Comparison of ENCODE assay signal across 19 cellular contexts in the genomic region with DNA sequence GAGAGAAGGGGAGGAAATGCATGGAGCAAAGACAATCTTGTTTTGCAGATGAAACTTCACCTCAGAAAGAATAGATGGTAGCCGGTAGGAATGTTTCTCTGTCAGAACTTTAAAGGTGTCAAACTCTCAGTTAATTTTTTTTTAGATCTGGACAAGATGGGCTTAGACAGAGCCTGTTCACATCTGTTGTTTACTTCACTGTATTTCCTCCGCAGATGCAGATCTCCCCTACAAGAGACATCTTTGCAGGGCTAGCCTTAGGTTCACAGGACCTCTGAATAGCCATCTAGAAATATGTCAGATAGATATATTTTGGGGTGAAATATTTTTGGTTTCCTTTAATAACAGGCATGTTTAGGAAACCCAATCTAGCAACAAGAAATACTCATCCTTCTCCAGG. TPM values are rescaled to one million over a fixed set of nuclear protein-coding genes. Genes with fewer than 3 reads are reported as not detected.
DNase-seq lines count a peak whose midpoint lies in the region; FAIRE-seq and TF ChIP-seq lines count a peak whose summit lies in the region.
"Had no signal": no experiment of that assay in that cellular context is flagged by ENCODE, and none has a peak within 500 bp of the region (broad histone marks: within the 10 kb centered on the region; RNA-seq: fewer than 3 reads in every experiment).

No MANE protein-coding gene starts in this region.

- peak overlapping the region; percentile 35 for H3K4me2 ChIP-seq in BLaER1
- H3K4me2 ChIP-seq: A549 had no signal

- H3K4me1 ChIP-seq in BLaER1 = peaks cover 49% of the 10 kb centered on the region

- no peak overlapping the region for H3K27ac Mint-ChIP-seq in mesothelial cell of epicardium
- H3K27ac Mint-ChIP-seq in activated T-cell treated with anti-CD3 and anti-CD28 coated beads, Interleukin-2, amount 50 U/mL, for 24 hours = no peak overlapping the region
- H3K27ac Mint-ChIP-seq: CD14-positive monocyte; CD8-positive, alpha-beta T cell; H9 had no signal

- no peak overlapping the region for H3K27ac ChIP-seq in BLaER1
- H3K27ac ChIP-seq: 22Rv1, A549 had no signal

- no peaks in the 10 kb centered on the region for H4K20me1 ChIP-seq in BLaER1

- peaks cover 3% of the 10 kb centered on the region for H3K36me3 Mint-ChIP-seq in mesothelial cell of epicardium
- H3K36me3 Mint-ChIP-seq in activated T-cell treated with anti-CD3 and anti-CD28 coated beads, Interleukin-2, amount 50 U/mL, for 24 hours (ENCODE audit: low read depth) = peaks cover 2% of the 10 kb centered on the region
- H3K36me3 Mint-ChIP-seq: CD14-positive monocyte had no signal

- peak; percentile 25 for DNase-seq in DMS 273 (lab: John Stamatoyannopoulos, UW; ENCODE audit: unreplicated experiment)
- no peak for DNase-seq in DMS 273 treated with DMSO at 0.1 percent for 48 hours (lab: John Stamatoyannopoulos, UW)
- peak; percentile 57 for DNase-seq in NAMALWA (ENCODE audit: low spot score)
- DNase-seq in urothelium cell line (ENCODE audit: low spot score) = no peak
- DNase-seq in mesothelial cell of epicardium (ENCODE audit: low spot score in 2 of 2, unreplicated experiment in 2 of 2) = no peak
- no peak for DNase-seq in activated T-cell treated with anti-CD3 and anti-CD28 coated beads, Interleukin-2, amount 50 U/mL, for 24 hours
- DNase-seq: AML-193; Calu3; CD8-positive, alpha-beta T cell; GDM1; H9; KG1 had no signal

- H3K9me3 ChIP-seq in BLaER1 = peaks cover 15% of the 10 kb centered on the region

- H3K4me1 Mint-ChIP-seq in mesothelial cell of epicardium = peaks cover 2% of the 10 kb centered on the region
- H3K4me1 Mint-ChIP-seq in activated T-cell treated with anti-CD3 and anti-CD28 coated beads, Interleukin-2, amount 50 U/mL, for 24 hours (ENCODE audit: low read depth) = peaks cover 50% of the 10 kb centered on the region
- H3K4me1 Mint-ChIP-seq: H9 had no signal

- no peak for TF ChIP-seq CTCF in mesothelial cell of epicardium (IDR thresholded peaks at IDR 0.05; ENCODE audit: unreplicated experiment)

- no peaks in the 10 kb centered on the region for H3K36me3 ChIP-seq in BLaER1

- no peaks in the 10 kb centered on the region for H3K27me3 ChIP-seq in BLaER1

- H3K4me3 Mint-ChIP-seq in mesothelial cell of epicardium = no peak overlapping the region
- H3K4me3 Mint-ChIP-seq in activated T-cell treated with anti-CD3 and anti-CD28 coated beads, Interleukin-2, amount 50 U/mL, for 24 hours = no peak overlapping the region
- H3K4me3 Mint-ChIP-seq: CD8-positive, alpha-beta T cell; H9 had no signal

- no peak overlapping the region for H3K9ac ChIP-seq in BLaER1

- FAIRE-seq in urothelium cell line (lab: Jason Lieb, UNC) = peak; percentile 5
- FAIRE-seq: A549, GM12892, GM18507, H1 had no signal

- H3K27me3 Mint-ChIP-seq in mesothelial cell of epicardium (ENCODE audit: low read depth) = peaks cover 51% of the 10 kb centered on the region
- H3K27me3 Mint-ChIP-seq in activated T-cell treated with anti-CD3 and anti-CD28 coated beads, Interleukin-2, amount 50 U/mL, for 24 hours = no peaks in the 10 kb centered on the region

- H3K4me3 ChIP-seq in BLaER1 = no peak overlapping the region
- H3K4me3 ChIP-seq: A549 had no signal

- peaks cover 26% of the 10 kb centered on the region for H3K9me3 Mint-ChIP-seq in mesothelial cell of epicardium
- peaks cover 31% of the 10 kb centered on the region for H3K9me3 Mint-ChIP-seq in activated T-cell treated with anti-CD3 and anti-CD28 coated beads, Interleukin-2, amount 50 U/mL, for 24 hours

RNA-seq across cellular contexts. Expression of a gene that starts 12.1 kb away (rescaled TPM):
- not detected in 3 replicates for total RNA-seq in mesothelial cell of epicardium
- total RNA-seq: H1, H9 had no signal

Comparison
In these comparisons a context has a peak if more than half of its experiments do, and no peak if none do; other contexts are left out.
1. DNase-seq: peak in DMS 273 (single experiment) and NAMALWA (single experiment); none in DMS 273 treated with DMSO at 0.1 percent for 48 hours (single experiment), urothelium cell line (single experiment), mesothelial cell of epicardium (0 of 2) and activated T-cell treated with anti-CD3 and anti-CD28 coated beads, Interleukin-2, amount 50 U/mL, for 24 hours (single experiment).